In the genomic region with DNA sequence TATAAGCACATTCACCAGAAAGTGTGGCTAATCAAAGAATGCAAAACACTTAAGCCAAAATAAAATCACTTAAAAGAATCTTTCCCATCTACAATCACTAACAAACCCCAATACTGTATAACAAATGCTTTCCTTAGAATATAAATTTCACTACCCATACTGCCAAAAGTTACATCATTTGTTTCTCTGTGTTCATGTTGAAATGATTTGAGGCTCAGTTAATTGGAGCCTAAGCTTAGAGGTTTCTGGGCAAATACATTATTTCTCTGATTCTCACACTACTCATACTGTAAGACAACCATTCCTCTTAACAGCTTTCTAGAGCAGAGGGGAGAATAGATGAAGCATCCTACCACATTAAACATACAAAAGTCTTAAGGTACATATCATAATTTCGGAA, we compare ENCODE assay signal across 12 cellular contexts. TPM values are rescaled to one million over a fixed set of nuclear protein-coding genes. Genes with fewer than 3 reads are reported as not detected.
DNase-seq lines count a peak whose midpoint lies in the region; ATAC-seq and TF ChIP-seq lines count a peak whose summit lies in the region.
"Had no signal": no experiment of that assay in that cellular context is flagged by ENCODE, and none has a peak within 500 bp of the region (broad histone marks: within the 10 kb centered on the region; RNA-seq: fewer than 3 reads in every experiment).

No MANE protein-coding gene starts in this region.

- no peak for TF ChIP-seq CTCF in adrenal gland (IDR thresholded peaks at IDR 0.05)

- H3K27me3 Mint-ChIP-seq in activated T-cell treated with anti-CD3 and anti-CD28 coated beads, Interleukin-2, amount 50 U/mL, for 4 hours (ENCODE audit: low read depth), result no peaks in the 10 kb centered on the region
- H3K27me3 Mint-ChIP-seq in central memory CD8-positive, alpha-beta T cell, result no peaks in the 10 kb centered on the region

- peak overlapping the region; percentile 86 for H3K4me3 Mint-ChIP-seq in activated T-cell treated with anti-CD3 and anti-CD28 coated beads, Interleukin-2, amount 50 U/mL, for 4 hours
- peak overlapping the region; percentile 79 for H3K4me3 Mint-ChIP-seq in central memory CD8-positive, alpha-beta T cell
- H3K4me3 Mint-ChIP-seq in stimulated activated effector memory CD8-positive, alpha-beta T cell treated with anti-CD3 and anti-CD28 coated beads, Interleukin-12 subunit alpha, Interleukin-12 subunit beta, amount 100 ng/mL, for 72 hours, result peak overlapping the region; percentile 82

- H3K4me3 ChIP-seq in adrenal gland, result no peak overlapping the region

- H3K36me3 Mint-ChIP-seq in activated T-cell treated with anti-CD3 and anti-CD28 coated beads, Interleukin-2, amount 50 U/mL, for 4 hours (ENCODE audit: insufficient read depth), result peaks cover 22% of the 10 kb centered on the region
- peaks cover 10% of the 10 kb centered on the region for H3K36me3 Mint-ChIP-seq in central memory CD8-positive, alpha-beta T cell (ENCODE audit: insufficient read depth)
- H3K36me3 Mint-ChIP-seq in stimulated activated effector memory CD8-positive, alpha-beta T cell treated with anti-CD3 and anti-CD28 coated beads, Interleukin-12 subunit alpha, Interleukin-12 subunit beta, amount 100 ng/mL, for 72 hours, result peaks cover 23% of the 10 kb centered on the region

- intact Hi-C loops in adrenal gland (cut with DNase I), result loop anchor here in 1 of 2 donors (10.0 kb wide), 1 partner anchor 145 kb away; a partner anchor contains a TSS

- no peak for DNase-seq in activated T-cell treated with anti-CD3 and anti-CD28 coated beads, Interleukin-2, amount 50 U/mL, for 4 hours
- no peak for DNase-seq in activated T-cell treated with anti-CD3 and anti-CD28 coated beads, Interleukin-2, amount 50 U/mL, for 48 hours
- DNase-seq in MV-4-11 (lab: John Stamatoyannopoulos, UW), result peak; percentile 11
- DNase-seq in central memory CD8-positive, alpha-beta T cell (ENCODE audit: low spot score in 2 of 2), result no peak
- DNase-seq in stimulated activated effector memory CD8-positive, alpha-beta T cell treated with anti-CD3 and anti-CD28 coated beads, Interleukin-12 subunit alpha, Interleukin-12 subunit beta, amount 100 ng/mL, for 72 hours (ENCODE audit: low spot score in 2 of 2), result no peak
- DNase-seq in adrenal gland, result no peak
- DNase-seq in SW480 (ENCODE audit: low spot score), result no peak
- DNase-seq: AML-193, kidney glomerular epithelial cell, NCI-H774 had no signal

- no peaks in the 10 kb centered on the region for H3K9me3 Mint-ChIP-seq in activated T-cell treated with anti-CD3 and anti-CD28 coated beads, Interleukin-2, amount 50 U/mL, for 4 hours
- no peaks in the 10 kb centered on the region for H3K9me3 Mint-ChIP-seq in central memory CD8-positive, alpha-beta T cell
- H3K9me3 Mint-ChIP-seq in stimulated activated effector memory CD8-positive, alpha-beta T cell treated with anti-CD3 and anti-CD28 coated beads, Interleukin-12 subunit alpha, Interleukin-12 subunit beta, amount 100 ng/mL, for 72 hours, result no peaks in the 10 kb centered on the region

- H3K27ac Mint-ChIP-seq in central memory CD8-positive, alpha-beta T cell (ENCODE audit: low read depth), result no peak overlapping the region
- H3K27ac Mint-ChIP-seq in stimulated activated effector memory CD8-positive, alpha-beta T cell treated with anti-CD3 and anti-CD28 coated beads, Interleukin-12 subunit alpha, Interleukin-12 subunit beta, amount 100 ng/mL, for 72 hours, result peak overlapping the region; percentile 90

- 88 to 93% (median 91%) methylated on average over 1 of the region's 1 CpG for WGBS in adrenal gland, 4 donors

- no peaks in the 10 kb centered on the region for H3K9me3 ChIP-seq in adrenal gland (replicated peaks in 1 of 3)
- H3K9me3 ChIP-seq: esophagus muscularis mucosa had no signal

- H3K27ac ChIP-seq in adrenal gland, result no peak overlapping the region

- peaks cover 64% of the 10 kb centered on the region for H3K4me1 Mint-ChIP-seq in activated T-cell treated with anti-CD3 and anti-CD28 coated beads, Interleukin-2, amount 50 U/mL, for 4 hours (ENCODE audit: low read depth)
- peaks cover 50% of the 10 kb centered on the region for H3K4me1 Mint-ChIP-seq in central memory CD8-positive, alpha-beta T cell
- H3K4me1 Mint-ChIP-seq in stimulated activated effector memory CD8-positive, alpha-beta T cell treated with anti-CD3 and anti-CD28 coated beads, Interleukin-12 subunit alpha, Interleukin-12 subunit beta, amount 100 ng/mL, for 72 hours, result peaks cover 50% of the 10 kb centered on the region

- no peak for TF ChIP-seq POLR2A in adrenal gland (IDR thresholded peaks at IDR 0.05)

- ATAC-seq in activated T-cell treated with anti-CD3 and anti-CD28 coated beads, Interleukin-2, amount 50 U/mL, for 4 hours, result no peak
- ATAC-seq in central memory CD8-positive, alpha-beta T cell (replicated peaks; ENCODE audit: extremely low read depth, poor library complexity, severe bottlenecking), result no peak
- no peak for ATAC-seq in stimulated activated effector memory CD8-positive, alpha-beta T cell treated with anti-CD3 and anti-CD28 coated beads, Interleukin-12 subunit alpha, Interleukin-12 subunit beta, amount 100 ng/mL, for 72 hours
- no peak for ATAC-seq in HG03175 (IDR thresholded peaks at IDR 0.05; ENCODE audit: unreplicated experiment)

- no peaks in the 10 kb centered on the region for H3K36me3 ChIP-seq in adrenal gland (replicated peaks in 1 of 2)

- no peaks in the 10 kb centered on the region for H3K27me3 ChIP-seq in adrenal gland
- H3K27me3 ChIP-seq: esophagus muscularis mucosa had no signal

- H3K4me1 ChIP-seq in adrenal gland (replicated peaks in 1 of 2), result peaks cover 6 to 24% of the 10 kb centered on the region in 2 donors

RNA-seq across cellular contexts. Expression of a gene that starts 2.1 kb away (rescaled TPM):
- total RNA-seq in activated T-cell treated with anti-CD3 and anti-CD28 coated beads, Interleukin-2, amount 50 U/mL, for 4 hours, result 10 to 100 TPM; 51.2 to 61.3 (median 56.3) TPM
- total RNA-seq in adrenal gland, result 10 to 100 TPM in 7 of 8 donors, 1 to 10 TPM in 1; 8.4 to 27.9 (median 19.5) TPM
- polyA plus RNA-seq in adrenal gland, result 10 to 100 TPM in 2 of 3 donors, 1 to 10 TPM in 1; 10.0 to 48.0 (median 12.8) TPM
